In the genomic region with DNA sequence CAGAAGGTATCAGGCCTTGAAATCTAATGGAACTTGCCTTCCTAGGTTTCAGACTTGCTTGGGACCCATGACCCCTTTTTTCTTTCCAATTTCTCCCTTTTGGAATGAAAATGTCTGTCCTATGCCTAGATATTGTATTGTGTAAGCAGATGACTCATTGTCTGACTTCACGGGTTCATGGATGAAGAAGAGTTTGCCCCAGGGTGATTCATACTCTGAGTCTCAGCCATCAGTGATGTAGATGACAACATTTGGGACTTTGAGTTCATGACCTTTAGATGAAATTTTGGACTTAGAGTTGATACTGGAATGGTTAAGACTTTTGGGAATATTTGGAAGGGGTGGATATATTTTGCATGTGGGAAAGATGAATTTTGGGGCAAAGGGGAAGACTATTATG, we compare ENCODE assay signal across 9 cellular contexts. TPM values are rescaled to one million over a fixed set of nuclear protein-coding genes. Genes with fewer than 3 reads are reported as not detected.
A peak's percentile ranks its signal among the peaks of the same experiment; 100 is the strongest.
DNase-seq lines count a peak whose midpoint lies in the region; ATAC-seq, FAIRE-seq and TF ChIP-seq lines count a peak whose summit lies in the region.
"Had no signal": no experiment of that assay in that cellular context is flagged by ENCODE, and none has a peak within 500 bp of the region (broad histone marks: within the 10 kb centered on the region; RNA-seq: fewer than 3 reads in every experiment).

No MANE protein-coding gene starts in this region.

- no peaks in the 10 kb centered on the region for H3K27me3 ChIP-seq in osteoblast (ENCODE audit: insufficient read depth, low read length)

- H3K9me3 Mint-ChIP-seq in stimulated activated memory B cell treated with anti-CD40 and anti-IgM and Interleukin-4, amounts not matched to agents 10 μg/mL and 1 μg/mL and 100 μg/mL, for 72 hours = no peaks in the 10 kb centered on the region
- no peaks in the 10 kb centered on the region for H3K9me3 Mint-ChIP-seq in effector memory CD8-positive, alpha-beta T cell

- no peak for FAIRE-seq in D721Med (lab: Jason Lieb, UNC)

- H3K36me3 Mint-ChIP-seq in stimulated activated memory B cell treated with anti-CD40 and anti-IgM and Interleukin-4, amounts not matched to agents 10 μg/mL and 1 μg/mL and 100 μg/mL, for 72 hours = no peaks in the 10 kb centered on the region
- H3K36me3 Mint-ChIP-seq in effector memory CD8-positive, alpha-beta T cell (ENCODE audit: insufficient read depth) = no peaks in the 10 kb centered on the region

- H2AFZ ChIP-seq in osteoblast (ENCODE audit: low read length) = no peak overlapping the region

- H3K27ac ChIP-seq in osteoblast (ENCODE audit: low read depth, low read length) = peak overlapping the region; percentile 73

- DNase-seq in GM03348 (ENCODE audit: low spot score) (peak; percentile 90), M059J (ENCODE audit: low read depth) (peak; percentile 90), choroid plexus epithelial cell (ENCODE audit: low read depth) (peak; percentile 88), osteoblast (ENCODE audit: insufficient read length, low spot score, missing footprints) (peak; percentile 95), D721Med (ENCODE audit: insufficient read length, low spot score) (no peak)
- DNase-seq in effector memory CD8-positive, alpha-beta T cell = no peak
- DNase-seq: activated T-cell treated with anti-CD3 and anti-CD28 coated beads, Interleukin-2, amount 50 U/mL, for 48 hours had no signal

- peaks cover 41% of the 10 kb centered on the region for H3K4me1 ChIP-seq in osteoblast (ENCODE audit: insufficient read depth, low read length)

- H3K79me2 ChIP-seq in osteoblast (ENCODE audit: insufficient read depth, low read length) = no peaks in the 10 kb centered on the region

- no peaks in the 10 kb centered on the region for H3K9me3 ChIP-seq in osteoblast (ENCODE audit: low read depth, low read length)

- no peak overlapping the region for H3K4me2 ChIP-seq in osteoblast (ENCODE audit: insufficient read depth, low read length)

- no peaks in the 10 kb centered on the region for H3K36me3 ChIP-seq in osteoblast (ENCODE audit: insufficient read depth, low read length)

- H3K27me3 Mint-ChIP-seq in stimulated activated memory B cell treated with anti-CD40 and anti-IgM and Interleukin-4, amounts not matched to agents 10 μg/mL and 1 μg/mL and 100 μg/mL, for 72 hours = no peaks in the 10 kb centered on the region
- peaks cover 7 to 13% of the 10 kb centered on the region in 2 donors for H3K27me3 Mint-ChIP-seq in effector memory CD8-positive, alpha-beta T cell

- TF ChIP-seq CTCF in choroid plexus epithelial cell (conservative IDR thresholded peaks at IDR 0.05; ENCODE audit: low read depth, low read length) (no peak), osteoblast (IDR thresholded peaks at IDR 0.05; ENCODE audit: extremely low read depth, low read depth, low read length) (no peak), D721Med (IDR thresholded peaks at IDR 0.05; ENCODE audit: insufficient read depth, missing control alignments) (no peak)

- no peak overlapping the region for H3K4me3 Mint-ChIP-seq in stimulated activated memory B cell treated with anti-CD40 and anti-IgM and Interleukin-4, amounts not matched to agents 10 μg/mL and 1 μg/mL and 100 μg/mL, for 72 hours
- H3K4me3 Mint-ChIP-seq in effector memory CD8-positive, alpha-beta T cell = no peak overlapping the region

- no peak overlapping the region for H3K4me3 ChIP-seq in choroid plexus epithelial cell (ENCODE audit: low read depth, low read length)
- no peak overlapping the region for H3K4me3 ChIP-seq in osteoblast (ENCODE audit: insufficient read depth, low read length)

- H3K27ac Mint-ChIP-seq in stimulated activated memory B cell treated with anti-CD40 and anti-IgM and Interleukin-4, amounts not matched to agents 10 μg/mL and 1 μg/mL and 100 μg/mL, for 72 hours = no peak overlapping the region
- H3K27ac Mint-ChIP-seq in effector memory CD8-positive, alpha-beta T cell = no peak overlapping the region

- ATAC-seq in stimulated activated memory B cell treated with anti-CD40 and anti-IgM and Interleukin-4, amounts not matched to agents 10 μg/mL and 1 μg/mL and 100 μg/mL, for 72 hours = no peak
- no peak for ATAC-seq in HG02938 (IDR thresholded peaks at IDR 0.05; ENCODE audit: unreplicated experiment)
- ATAC-seq in effector memory CD8-positive, alpha-beta T cell (replicated peaks) = no peak

- no peaks in the 10 kb centered on the region for H3K4me1 Mint-ChIP-seq in stimulated activated memory B cell treated with anti-CD40 and anti-IgM and Interleukin-4, amounts not matched to agents 10 μg/mL and 1 μg/mL and 100 μg/mL, for 72 hours
- no peaks in the 10 kb centered on the region for H3K4me1 Mint-ChIP-seq in effector memory CD8-positive, alpha-beta T cell (ENCODE audit: low read depth in 2 of 2)

- no peaks in the 10 kb centered on the region for H4K20me1 ChIP-seq in osteoblast (ENCODE audit: insufficient read depth, low read length)

RNA-seq across cellular contexts. Expression of gene SCYGR5, which starts 11.2 kb away (rescaled TPM):
- not detected in 2 replicates for total RNA-seq in M059J (2014; rRNA removed; shearing (Covaris generic))
- not detected in 2 replicates for total RNA-seq in osteoblast

RNA-seq across cellular contexts. Expression of gene SCYGR4, which starts 38.2 kb away (rescaled TPM):
- not detected in 2 replicates for total RNA-seq in M059J (2014; rRNA removed; shearing (Covaris generic))
- not detected in 2 replicates for total RNA-seq in osteoblast

RNA-seq across cellular contexts. Expression of gene SCYGR3, which starts 40.8 kb away (rescaled TPM):
- not detected in 2 replicates for total RNA-seq in M059J (2014; rRNA removed; shearing (Covaris generic))
- not detected in 2 replicates for total RNA-seq in osteoblast

RNA-seq across cellular contexts. Expression of gene SCYGR2, which starts 56.8 kb away (rescaled TPM):
- total RNA-seq in M059J (2014; rRNA removed; shearing (Covaris generic)) = not detected in 2 replicates
- not detected in 2 replicates for total RNA-seq in osteoblast

Comparison
In these comparisons a context has a peak if more than half of its experiments do, and no peak if none do; other contexts are left out.
1. DNase-seq: peak in GM03348 (single experiment), M059J (single experiment), choroid plexus epithelial cell (single experiment) and osteoblast (single experiment); none in D721Med (single experiment) and effector memory CD8-positive, alpha-beta T cell (0 of 3).